1 cellular context compared by ENCODE assay signal in the genomic region with DNA sequence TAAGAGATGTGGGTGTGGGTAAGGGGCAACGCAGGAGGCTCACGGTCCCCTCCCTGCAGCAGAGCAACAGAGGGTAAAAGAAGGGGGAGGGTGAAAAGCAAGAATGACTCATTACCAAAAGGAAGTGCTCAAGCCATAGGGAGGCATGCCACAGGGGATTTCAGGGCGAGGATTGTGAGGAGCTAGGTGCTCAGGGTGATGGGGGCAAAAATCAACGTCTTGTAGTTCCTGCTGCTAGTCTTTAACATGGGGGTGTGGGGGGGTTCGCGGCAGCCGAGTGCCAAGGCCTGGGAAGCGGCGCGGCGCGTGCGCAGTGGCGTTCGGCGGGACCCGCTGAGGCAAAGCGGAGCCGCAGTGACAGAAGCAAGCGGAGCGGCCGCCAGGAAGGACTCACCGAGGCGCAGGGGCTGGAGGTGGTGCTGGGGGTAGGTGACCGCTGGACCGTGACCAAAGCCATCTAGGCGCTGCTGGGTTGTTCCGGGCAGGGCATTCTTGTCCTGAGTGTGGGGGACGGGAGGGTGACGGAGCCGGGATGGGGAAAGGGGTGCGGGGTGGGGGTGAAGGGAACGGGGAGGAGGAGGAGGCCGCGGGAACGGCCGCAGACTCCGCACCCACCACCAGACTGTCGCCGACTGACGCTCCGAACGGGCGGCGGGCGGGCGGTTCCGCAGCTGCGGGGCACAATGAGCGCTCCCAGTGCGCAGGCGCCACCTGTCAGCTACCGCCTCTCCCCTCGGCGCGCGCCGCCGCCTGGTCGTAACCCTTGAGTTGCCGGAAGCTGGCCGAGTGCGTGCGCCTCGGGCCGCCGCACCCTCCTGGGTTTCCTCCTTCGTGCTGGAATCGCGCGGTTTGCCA.
TF ChIP-seq lines count a peak whose summit lies in the region.

A gene with protein sequence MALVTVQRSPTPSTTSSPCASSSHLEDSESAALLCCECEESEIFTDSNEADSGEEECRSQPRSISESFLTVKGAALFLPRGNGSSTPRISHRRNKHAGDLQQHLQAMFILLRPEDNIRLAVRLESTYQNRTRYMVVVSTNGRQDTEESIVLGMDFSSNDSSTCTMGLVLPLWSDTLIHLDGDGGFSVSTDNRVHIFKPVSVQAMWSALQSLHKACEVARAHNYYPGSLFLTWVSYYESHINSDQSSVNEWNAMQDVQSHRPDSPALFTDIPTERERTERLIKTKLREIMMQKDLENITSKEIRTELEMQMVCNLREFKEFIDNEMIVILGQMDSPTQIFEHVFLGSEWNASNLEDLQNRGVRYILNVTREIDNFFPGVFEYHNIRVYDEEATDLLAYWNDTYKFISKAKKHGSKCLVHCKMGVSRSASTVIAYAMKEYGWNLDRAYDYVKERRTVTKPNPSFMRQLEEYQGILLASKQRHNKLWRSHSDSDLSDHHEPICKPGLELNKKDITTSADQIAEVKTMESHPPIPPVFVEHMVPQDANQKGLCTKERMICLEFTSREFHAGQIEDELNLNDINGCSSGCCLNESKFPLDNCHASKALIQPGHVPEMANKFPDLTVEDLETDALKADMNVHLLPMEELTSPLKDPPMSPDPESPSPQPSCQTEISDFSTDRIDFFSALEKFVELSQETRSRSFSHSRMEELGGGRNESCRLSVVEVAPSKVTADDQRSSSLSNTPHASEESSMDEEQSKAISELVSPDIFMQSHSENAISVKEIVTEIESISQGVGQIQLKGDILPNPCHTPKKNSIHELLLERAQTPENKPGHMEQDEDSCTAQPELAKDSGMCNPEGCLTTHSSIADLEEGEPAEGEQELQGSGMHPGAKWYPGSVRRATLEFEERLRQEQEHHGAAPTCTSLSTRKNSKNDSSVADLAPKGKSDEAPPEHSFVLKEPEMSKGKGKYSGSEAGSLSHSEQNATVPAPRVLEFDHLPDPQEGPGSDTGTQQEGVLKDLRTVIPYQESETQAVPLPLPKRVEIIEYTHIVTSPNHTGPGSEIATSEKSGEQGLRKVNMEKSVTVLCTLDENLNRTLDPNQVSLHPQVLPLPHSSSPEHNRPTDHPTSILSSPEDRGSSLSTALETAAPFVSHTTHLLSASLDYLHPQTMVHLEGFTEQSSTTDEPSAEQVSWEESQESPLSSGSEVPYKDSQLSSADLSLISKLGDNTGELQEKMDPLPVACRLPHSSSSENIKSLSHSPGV (N-terminal part only) (minus strand): TSS at position 685 of the 855 bp plus-strand sequence. CDS start 228 bp downstream, at position 457.

TF ChIP-seq in K562, 482 proteins besides CTCF, POLR2A, EP300 and RAD21 (continued from another document and continues in another):
- TF ChIP-seq, protein P1, sequence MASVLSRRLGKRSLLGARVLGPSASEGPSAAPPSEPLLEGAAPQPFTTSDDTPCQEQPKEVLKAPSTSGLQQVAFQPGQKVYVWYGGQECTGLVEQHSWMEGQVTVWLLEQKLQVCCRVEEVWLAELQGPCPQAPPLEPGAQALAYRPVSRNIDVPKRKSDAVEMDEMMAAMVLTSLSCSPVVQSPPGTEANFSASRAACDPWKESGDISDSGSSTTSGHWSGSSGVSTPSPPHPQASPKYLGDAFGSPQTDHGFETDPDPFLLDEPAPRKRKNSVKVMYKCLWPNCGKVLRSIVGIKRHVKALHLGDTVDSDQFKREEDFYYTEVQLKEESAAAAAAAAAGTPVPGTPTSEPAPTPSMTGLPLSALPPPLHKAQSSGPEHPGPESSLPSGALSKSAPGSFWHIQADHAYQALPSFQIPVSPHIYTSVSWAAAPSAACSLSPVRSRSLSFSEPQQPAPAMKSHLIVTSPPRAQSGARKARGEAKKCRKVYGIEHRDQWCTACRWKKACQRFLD (CRISPR knock-in tag; IDR thresholded peaks at IDR 0.05): no peak
- TF ChIP-seq ZNF75A (CRISPR knock-in tag; IDR thresholded peaks at IDR 0.05) (no peak), TSC22D4 (tag; IDR thresholded peaks at IDR 0.05) (no peak), SMAD1 (IDR thresholded peaks at IDR 0.05; ENCODE audit: low read depth, low read length, partially characterized antibody) (no peak), MEIS2 (IDR thresholded peaks at IDR 0.05; ENCODE audit: partially characterized antibody) (peak; percentile 72), SMAD4 (CRISPR knock-in tag; conservative IDR thresholded peaks at IDR 0.05) (no peak; the same call in 1 of the 2 replicates), NCOA6 (IDR thresholded peaks at IDR 0.05) (no peak), EP400 (IDR thresholded peaks at IDR 0.05) (peak; percentile 51; the same call in 1 of the 2 replicates), ZNF184 (CRISPR knock-in tag; IDR thresholded peaks at IDR 0.05) (no peak), ZNF830 (CRISPR knock-in tag; IDR thresholded peaks at IDR 0.05) (no peak), RBM25 (IDR thresholded peaks at IDR 0.05; ENCODE audit: low read depth, low read length, severe bottlenecking) (no peak), KDM1A (IDR thresholded peaks at IDR 0.05) (peak in 1 of 2 experiments; percentile 47; a peak in 1 of 4 replicates), MAFG (tag; conservative IDR thresholded peaks at IDR 0.05) (no peak), SREBF2 (CRISPR knock-in tag; IDR thresholded peaks at IDR 0.05) (no peak), ZNF764 (CRISPR knock-in tag; IDR thresholded peaks at IDR 0.05; ENCODE audit: low read depth) (no peak), HNRNPLL (IDR thresholded peaks at IDR 0.05; ENCODE audit: low read depth, low read length, poor library complexity, severe bottlenecking) (peak; percentile 64), PTTG1 (tag; IDR thresholded peaks at IDR 0.05; ENCODE audit: low read depth) (no peak), RCOR1 (IDR thresholded peaks at IDR 0.05; ENCODE audit: borderline replicate concordance in 1 of 2, low read depth in 2 of 2, low read length in 2 of 2) (0 out of 4 replicates have a peak, but pooled peaks of 1 of the 2 experiments have one; percentile 34), THRAP3 (IDR thresholded peaks at IDR 0.05; ENCODE audit: borderline replicate concordance) (no peak), CREM (IDR thresholded peaks at IDR 0.05; ENCODE audit: low read depth) (peak; percentile 46), CBX8 (IDR thresholded peaks at IDR 0.05; ENCODE audit: borderline replicate concordance, extremely low read depth, low read depth, low read length, poor library complexity, severe bottlenecking) (no peak), TEAD2 (tag; IDR thresholded peaks at IDR 0.05) (no peak), MTA1 (IDR thresholded peaks at IDR 0.05; ENCODE audit: borderline replicate concordance) (no peak), ZEB2 (IDR thresholded peaks at IDR 0.05) (no peak), SP2 (IDR thresholded peaks at IDR 0.05; ENCODE audit: extremely low read depth, low read depth, low read length, poor library complexity, severe bottlenecking) (no peak), ZSCAN32 (CRISPR knock-in tag; IDR thresholded peaks at IDR 0.05) (no peak), NR1H2 (CRISPR knock-in tag; IDR thresholded peaks at IDR 0.05) (no peak), SRSF3 (IDR thresholded peaks at IDR 0.05; ENCODE audit: insufficient read depth, low read length) (no peak), ASH1L (IDR thresholded peaks at IDR 0.05; ENCODE audit: borderline replicate concordance, low read depth, partially characterized antibody) (no peak), RBBP5 (IDR thresholded peaks at IDR 0.05; ENCODE audit: borderline replicate concordance, insufficient read depth, low read length, poor library complexity, severe bottlenecking) (peak; percentile 67), DPF2 (IDR thresholded peaks at IDR 0.05) (peak; percentile 90), NCOA1 (IDR thresholded peaks at IDR 0.05; ENCODE audit: low read depth) (no peak), MEF2D (tag; conservative IDR thresholded peaks at IDR 0.05; ENCODE audit: low read depth) (no peak)
- TF ChIP-seq, protein P2, sequence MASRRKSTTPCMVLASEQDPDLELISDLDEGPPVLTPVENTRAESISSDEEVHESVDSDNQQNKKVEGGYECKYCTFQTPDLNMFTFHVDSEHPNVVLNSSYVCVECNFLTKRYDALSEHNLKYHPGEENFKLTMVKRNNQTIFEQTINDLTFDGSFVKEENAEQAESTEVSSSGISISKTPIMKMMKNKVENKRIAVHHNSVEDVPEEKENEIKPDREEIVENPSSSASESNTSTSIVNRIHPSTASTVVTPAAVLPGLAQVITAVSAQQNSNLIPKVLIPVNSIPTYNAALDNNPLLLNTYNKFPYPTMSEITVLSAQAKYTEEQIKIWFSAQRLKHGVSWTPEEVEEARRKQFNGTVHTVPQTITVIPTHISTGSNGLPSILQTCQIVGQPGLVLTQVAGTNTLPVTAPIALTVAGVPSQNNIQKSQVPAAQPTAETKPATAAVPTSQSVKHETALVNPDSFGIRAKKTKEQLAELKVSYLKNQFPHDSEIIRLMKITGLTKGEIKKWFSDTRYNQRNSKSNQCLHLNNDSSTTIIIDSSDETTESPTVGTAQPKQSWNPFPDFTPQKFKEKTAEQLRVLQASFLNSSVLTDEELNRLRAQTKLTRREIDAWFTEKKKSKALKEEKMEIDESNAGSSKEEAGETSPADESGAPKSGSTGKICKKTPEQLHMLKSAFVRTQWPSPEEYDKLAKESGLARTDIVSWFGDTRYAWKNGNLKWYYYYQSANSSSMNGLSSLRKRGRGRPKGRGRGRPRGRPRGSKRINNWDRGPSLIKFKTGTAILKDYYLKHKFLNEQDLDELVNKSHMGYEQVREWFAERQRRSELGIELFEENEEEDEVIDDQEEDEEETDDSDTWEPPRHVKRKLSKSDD (conservative IDR thresholded peaks at IDR 0.05; ENCODE audit: low read length): no peak
- TF ChIP-seq, protein P3, sequence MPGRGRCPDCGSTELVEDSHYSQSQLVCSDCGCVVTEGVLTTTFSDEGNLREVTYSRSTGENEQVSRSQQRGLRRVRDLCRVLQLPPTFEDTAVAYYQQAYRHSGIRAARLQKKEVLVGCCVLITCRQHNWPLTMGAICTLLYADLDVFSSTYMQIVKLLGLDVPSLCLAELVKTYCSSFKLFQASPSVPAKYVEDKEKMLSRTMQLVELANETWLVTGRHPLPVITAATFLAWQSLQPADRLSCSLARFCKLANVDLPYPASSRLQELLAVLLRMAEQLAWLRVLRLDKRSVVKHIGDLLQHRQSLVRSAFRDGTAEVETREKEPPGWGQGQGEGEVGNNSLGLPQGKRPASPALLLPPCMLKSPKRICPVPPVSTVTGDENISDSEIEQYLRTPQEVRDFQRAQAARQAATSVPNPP (IDR thresholded peaks at IDR 0.05; ENCODE audit: borderline replicate concordance, insufficient read depth, insufficient read length): no peak
- TF ChIP-seq, protein P4, sequence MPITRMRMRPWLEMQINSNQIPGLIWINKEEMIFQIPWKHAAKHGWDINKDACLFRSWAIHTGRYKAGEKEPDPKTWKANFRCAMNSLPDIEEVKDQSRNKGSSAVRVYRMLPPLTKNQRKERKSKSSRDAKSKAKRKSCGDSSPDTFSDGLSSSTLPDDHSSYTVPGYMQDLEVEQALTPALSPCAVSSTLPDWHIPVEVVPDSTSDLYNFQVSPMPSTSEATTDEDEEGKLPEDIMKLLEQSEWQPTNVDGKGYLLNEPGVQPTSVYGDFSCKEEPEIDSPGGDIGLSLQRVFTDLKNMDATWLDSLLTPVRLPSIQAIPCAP (CRISPR knock-in tag; IDR thresholded peaks at IDR 0.05; ENCODE audit: borderline replicate concordance): no peak
- TF ChIP-seq, protein P5, sequence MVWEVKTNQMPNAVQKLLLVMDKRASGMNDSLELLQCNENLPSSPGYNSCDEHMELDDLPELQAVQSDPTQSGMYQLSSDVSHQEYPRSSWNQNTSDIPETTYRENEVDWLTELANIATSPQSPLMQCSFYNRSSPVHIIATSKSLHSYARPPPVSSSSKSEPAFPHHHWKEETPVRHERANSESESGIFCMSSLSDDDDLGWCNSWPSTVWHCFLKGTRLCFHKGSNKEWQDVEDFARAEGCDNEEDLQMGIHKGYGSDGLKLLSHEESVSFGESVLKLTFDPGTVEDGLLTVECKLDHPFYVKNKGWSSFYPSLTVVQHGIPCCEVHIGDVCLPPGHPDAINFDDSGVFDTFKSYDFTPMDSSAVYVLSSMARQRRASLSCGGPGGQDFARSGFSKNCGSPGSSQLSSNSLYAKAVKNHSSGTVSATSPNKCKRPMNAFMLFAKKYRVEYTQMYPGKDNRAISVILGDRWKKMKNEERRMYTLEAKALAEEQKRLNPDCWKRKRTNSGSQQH (CRISPR knock-in tag; IDR thresholded peaks at IDR 0.05): 0 out of 2 replicates have a peak, but pooled peaks have one; percentile 23
- TF ChIP-seq, protein P6, sequence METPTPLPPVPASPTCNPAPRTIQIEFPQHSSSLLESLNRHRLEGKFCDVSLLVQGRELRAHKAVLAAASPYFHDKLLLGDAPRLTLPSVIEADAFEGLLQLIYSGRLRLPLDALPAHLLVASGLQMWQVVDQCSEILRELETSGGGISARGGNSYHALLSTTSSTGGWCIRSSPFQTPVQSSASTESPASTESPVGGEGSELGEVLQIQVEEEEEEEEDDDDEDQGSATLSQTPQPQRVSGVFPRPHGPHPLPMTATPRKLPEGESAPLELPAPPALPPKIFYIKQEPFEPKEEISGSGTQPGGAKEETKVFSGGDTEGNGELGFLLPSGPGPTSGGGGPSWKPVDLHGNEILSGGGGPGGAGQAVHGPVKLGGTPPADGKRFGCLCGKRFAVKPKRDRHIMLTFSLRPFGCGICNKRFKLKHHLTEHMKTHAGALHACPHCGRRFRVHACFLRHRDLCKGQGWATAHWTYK (CRISPR knock-in tag; IDR thresholded peaks at IDR 0.05): no peak
- TF ChIP-seq, protein P7, sequence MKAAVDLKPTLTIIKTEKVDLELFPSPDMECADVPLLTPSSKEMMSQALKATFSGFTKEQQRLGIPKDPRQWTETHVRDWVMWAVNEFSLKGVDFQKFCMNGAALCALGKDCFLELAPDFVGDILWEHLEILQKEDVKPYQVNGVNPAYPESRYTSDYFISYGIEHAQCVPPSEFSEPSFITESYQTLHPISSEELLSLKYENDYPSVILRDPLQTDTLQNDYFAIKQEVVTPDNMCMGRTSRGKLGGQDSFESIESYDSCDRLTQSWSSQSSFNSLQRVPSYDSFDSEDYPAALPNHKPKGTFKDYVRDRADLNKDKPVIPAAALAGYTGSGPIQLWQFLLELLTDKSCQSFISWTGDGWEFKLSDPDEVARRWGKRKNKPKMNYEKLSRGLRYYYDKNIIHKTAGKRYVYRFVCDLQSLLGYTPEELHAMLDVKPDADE (conservative IDR thresholded peaks at IDR 0.05; ENCODE audit: control insufficient read depth, low read depth, low read length): peak; percentile 20; the same call in 1 of the 2 replicates
- TF ChIP-seq, protein P8, sequence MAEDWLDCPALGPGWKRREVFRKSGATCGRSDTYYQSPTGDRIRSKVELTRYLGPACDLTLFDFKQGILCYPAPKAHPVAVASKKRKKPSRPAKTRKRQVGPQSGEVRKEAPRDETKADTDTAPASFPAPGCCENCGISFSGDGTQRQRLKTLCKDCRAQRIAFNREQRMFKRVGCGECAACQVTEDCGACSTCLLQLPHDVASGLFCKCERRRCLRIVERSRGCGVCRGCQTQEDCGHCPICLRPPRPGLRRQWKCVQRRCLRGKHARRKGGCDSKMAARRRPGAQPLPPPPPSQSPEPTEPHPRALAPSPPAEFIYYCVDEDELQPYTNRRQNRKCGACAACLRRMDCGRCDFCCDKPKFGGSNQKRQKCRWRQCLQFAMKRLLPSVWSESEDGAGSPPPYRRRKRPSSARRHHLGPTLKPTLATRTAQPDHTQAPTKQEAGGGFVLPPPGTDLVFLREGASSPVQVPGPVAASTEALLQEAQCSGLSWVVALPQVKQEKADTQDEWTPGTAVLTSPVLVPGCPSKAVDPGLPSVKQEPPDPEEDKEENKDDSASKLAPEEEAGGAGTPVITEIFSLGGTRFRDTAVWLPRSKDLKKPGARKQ (CRISPR knock-in tag; IDR thresholded peaks at IDR 0.05): no peak
